Comparison of ENCODE assay signal across 22 cellular contexts in the genomic region with DNA sequence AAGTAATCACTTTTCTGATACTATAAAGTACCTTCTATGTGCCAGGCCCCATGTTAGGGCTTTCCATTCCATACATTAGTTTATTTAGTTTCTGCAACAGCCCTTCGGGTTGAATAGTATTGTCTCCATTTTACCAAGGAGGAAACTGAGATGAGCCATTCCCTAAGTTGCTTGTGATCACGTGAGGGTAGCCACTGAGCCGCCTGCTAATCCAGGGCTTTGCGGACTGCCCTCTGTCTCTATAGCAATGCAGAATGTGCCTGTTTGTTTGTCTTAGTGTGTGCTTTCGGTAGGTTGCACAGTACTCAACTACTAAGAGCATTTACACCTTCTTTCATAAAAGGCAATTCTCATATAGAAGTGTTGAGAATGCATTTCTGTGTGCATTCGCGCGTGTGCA. TPM values are rescaled to one million over a fixed set of nuclear protein-coding genes. Genes with fewer than 3 reads are reported as not detected.
DNase-seq lines count a peak whose midpoint lies in the region; ATAC-seq and TF ChIP-seq lines count a peak whose summit lies in the region.
"Had no signal": no experiment of that assay in that cellular context is flagged by ENCODE, and none has a peak within 500 bp of the region (broad histone marks: within the 10 kb centered on the region; RNA-seq: fewer than 3 reads in every experiment).

No MANE protein-coding gene starts in this region.

- intact Hi-C loops in Right ventricle myocardium inferior (cut with DNase I) = no loop called here
- intact Hi-C loops in activated naive CD4-positive, alpha-beta T cell treated with anti-CD3 and anti-CD28 coated beads for 36 hours (cut with micrococcal nuclease) = no loop called here

- TF ChIP-seq CTCF in cardiac muscle cell (IDR thresholded peaks at IDR 0.05; ENCODE audit: low read depth, low read length) = no peak
- TF ChIP-seq CTCF in nephron (IDR thresholded peaks at IDR 0.05; ENCODE audit: unreplicated experiment in 3 of 3) = no peak

- no peak overlapping the region for H3K4me3 ChIP-seq in cardiac muscle cell

- no peaks in the 10 kb centered on the region for H3K36me3 Mint-ChIP-seq in nephron (ENCODE audit: low read depth)
- no peaks in the 10 kb centered on the region for H3K36me3 Mint-ChIP-seq in activated naive CD4-positive, alpha-beta T cell treated with anti-CD3 and anti-CD28 coated beads for 36 hours (ENCODE audit: low read depth)

- H3K27me3 Mint-ChIP-seq in nephron (ENCODE audit: low read depth) = peaks cover 39% of the 10 kb centered on the region
- H3K27me3 Mint-ChIP-seq in activated naive CD4-positive, alpha-beta T cell treated with anti-CD3 and anti-CD28 coated beads for 36 hours (ENCODE audit: low read depth) = peaks cover 23% of the 10 kb centered on the region

- ATAC-seq in Right ventricle myocardium inferior = no peak
- ATAC-seq in GM21529 (IDR thresholded peaks at IDR 0.05; ENCODE audit: unreplicated experiment) = no peak
- no peak for ATAC-seq in HG02759 (IDR thresholded peaks at IDR 0.05; ENCODE audit: unreplicated experiment)

- H3K4me1 Mint-ChIP-seq in nephron = peaks cover 62% of the 10 kb centered on the region
- peaks cover 25% of the 10 kb centered on the region for H3K4me1 Mint-ChIP-seq in activated naive CD4-positive, alpha-beta T cell treated with anti-CD3 and anti-CD28 coated beads for 36 hours (ENCODE audit: low read depth)

- DNase-seq in cardiac muscle cell (ENCODE audit: low read depth in 1 of 2, low spot score in 1 of 2) (no peak), Right ventricle myocardium inferior (ENCODE audit: missing footprints) (no peak), amniotic epithelial cell (ENCODE audit: low read depth) (peak; percentile 52)
- no peak for DNase-seq in activated naive CD4-positive, alpha-beta T cell treated with anti-CD3 and anti-CD28 coated beads for 36 hours
- DNase-seq: ACHN, BE2C, HCEC 1CT, NCI-H1092, NCI-H1417 treated with DMSO at 0.1 percent for 48 hours, NCI-H1694 treated with DMSO at 0.1 percent for 48 hours, NCI-H2081, NCI-H226, NCI-H510A, NCI-H69, RPMI8226, SHP77 had no signal

- H3K27ac ChIP-seq in cardiac muscle cell = peak overlapping the region; percentile 98
- H3K27ac ChIP-seq: 22Rv1, HL-60 had no signal

- H3K27me3 ChIP-seq in cardiac muscle cell = no peaks in the 10 kb centered on the region

- no peaks in the 10 kb centered on the region for H3K9me3 ChIP-seq in cardiac muscle cell (ENCODE audit: low read depth)
- H3K9me3 ChIP-seq: BE2C had no signal

- no peaks in the 10 kb centered on the region for H3K9me3 Mint-ChIP-seq in nephron
- H3K9me3 Mint-ChIP-seq in activated naive CD4-positive, alpha-beta T cell treated with anti-CD3 and anti-CD28 coated beads for 36 hours = no peaks in the 10 kb centered on the region
- H3K9me3 Mint-ChIP-seq: IgD-negative memory B cell had no signal

- peak overlapping the region in 2 of 3 experiments; percentile 8 to 10 for H3K27ac Mint-ChIP-seq in nephron
- no peak overlapping the region for H3K27ac Mint-ChIP-seq in activated naive CD4-positive, alpha-beta T cell treated with anti-CD3 and anti-CD28 coated beads for 36 hours
- H3K27ac Mint-ChIP-seq: IgD-negative memory B cell had no signal

- peaks cover 61% of the 10 kb centered on the region for H3K4me1 ChIP-seq in cardiac muscle cell (ENCODE audit: low read depth)
- H3K4me1 ChIP-seq: BE2C had no signal

- no peak overlapping the region for H3K4me3 Mint-ChIP-seq in nephron
- H3K4me3 Mint-ChIP-seq in activated naive CD4-positive, alpha-beta T cell treated with anti-CD3 and anti-CD28 coated beads for 36 hours = no peak overlapping the region
- H3K4me3 Mint-ChIP-seq: IgD-negative memory B cell had no signal

- peaks cover 8% of the 10 kb centered on the region for H3K36me3 ChIP-seq in cardiac muscle cell
- H3K36me3 ChIP-seq: BE2C had no signal

- CTCF ChIA-PET in activated naive CD4-positive, alpha-beta T cell treated with anti-CD3 and anti-CD28 coated beads for 36 hours (lab: Charles Lee) = no interaction called here

RNA-seq across cellular contexts. Expression of a gene that starts 5.0 kb away (rescaled TPM):
- total RNA-seq in cardiac muscle cell = 75.9 and 134 TPM in 2 replicates
- polyA plus RNA-seq in cardiac muscle cell = 96.8 and 116 TPM in 2 replicates
- total RNA-seq in Right ventricle myocardium inferior = 24.6 TPM
- 10 to 100 TPM; 12.2 to 13.2 TPM for total RNA-seq in activated naive CD4-positive, alpha-beta T cell treated with anti-CD3 and anti-CD28 coated beads for 36 hours
